Comparison of ENCODE assay signal across 16 cellular contexts in genomic region chr10:50635286-50635685, GRCh38. TPM values are rescaled to one million over a fixed set of nuclear protein-coding genes. Genes with fewer than 3 reads are reported as not detected.
DNase-seq lines count a peak whose midpoint lies in the region; ATAC-seq and TF ChIP-seq lines count a peak whose summit lies in the region.
"Had no signal": no experiment of that assay in that cellular context is flagged by ENCODE, and none has a peak within 500 bp of the region (broad histone marks: within the 10 kb centered on the region; RNA-seq: fewer than 3 reads in every experiment).

No MANE protein-coding gene starts in this region.

- H2AFZ ChIP-seq in ACC112 (ENCODE audit: low read length, unreplicated experiment) (no peak overlapping the region), GM23248 (no peak overlapping the region)

- no peaks in the 10 kb centered on the region for H3K27me3 Mint-ChIP-seq in WTC11 (ENCODE audit: low read depth)
- H3K27me3 Mint-ChIP-seq: B cell had no signal

- no peak for TF ChIP-seq CTCF in WTC11 (IDR thresholded peaks at IDR 0.05)

- H3K4me3 ChIP-seq in ACC112 (ENCODE audit: low read depth, low read length), result no peak overlapping the region
- no peak overlapping the region for H3K4me3 ChIP-seq in GM23248
- H3K4me3 ChIP-seq: GM12878, pancreas, SK-N-MC, testis had no signal

- in situ Hi-C loops in GM23248 (cut with MboI), result no loop called here

- WGBS in GM23248 (ENCODE audit: low coverage in 1 of 2, low lambda C conversion rate in 2 of 2, missing lambda C conversion rate in 2 of 2), 2 experiments, result 85 to 95% methylated on average over 1 of the region's 1 CpG

- CTCF ChIA-PET in WTC11 (lab: Charles Lee), result no interaction called here

- peaks cover 18% of the 10 kb centered on the region for H3K4me1 Mint-ChIP-seq in WTC11

- POLR2A ChIA-PET in WTC11 (lab: Charles Lee), result no interaction called here

- H3K36me3 ChIP-seq in ACC112 (ENCODE audit: insufficient read depth, low read length), result no peaks in the 10 kb centered on the region
- H3K36me3 ChIP-seq in GM23248 (ENCODE audit: low read depth), result no peaks in the 10 kb centered on the region
- H3K36me3 ChIP-seq: pancreas had no signal

- no peak overlapping the region for H3K4me3 Mint-ChIP-seq in WTC11
- H3K4me3 Mint-ChIP-seq: B cell had no signal

- no peaks in the 10 kb centered on the region for H4K20me1 ChIP-seq in GM23248 (ENCODE audit: insufficient read depth)

- peak overlapping the region; percentile 23 for H3K4me2 ChIP-seq in GM23248 (ENCODE audit: unreplicated experiment)

- H3K9ac ChIP-seq in GM23248, result no peak overlapping the region

- ATAC-seq in GM19463 (IDR thresholded peaks at IDR 0.05; ENCODE audit: unreplicated experiment) (no peak), WTC11 (no peak)
- ATAC-seq: activated naive CD4-positive, alpha-beta T cell treated with anti-CD3 and anti-CD28 coated beads, Interleukin-2, amount 50 U/mL, for 72 hours; esophagus mucosa; GM12878; pancreas had no signal

- H3K9me3 Mint-ChIP-seq in WTC11, result no peaks in the 10 kb centered on the region
- H3K9me3 Mint-ChIP-seq: activated naive CD4-positive, alpha-beta T cell treated with anti-CD3 and anti-CD28 coated beads, Interleukin-2, amount 50 U/mL, for 72 hours had no signal

- H3K79me2 ChIP-seq in ACC112 (ENCODE audit: control insufficient read depth, insufficient read depth, low read length, unreplicated experiment) (no peaks in the 10 kb centered on the region), GM23248 (ENCODE audit: insufficient read depth) (no peaks in the 10 kb centered on the region)

- peaks cover 15% of the 10 kb centered on the region for H3K4me1 ChIP-seq in ACC112 (ENCODE audit: control insufficient read depth, insufficient read depth, low read length, unreplicated experiment)
- H3K4me1 ChIP-seq in GM23248 (ENCODE audit: insufficient read depth), result peaks cover 23% of the 10 kb centered on the region
- H3K4me1 ChIP-seq: pancreas, testis had no signal

- H3F3A ChIP-seq in GM23248 (ENCODE audit: insufficient read depth), result peaks cover 8% of the 10 kb centered on the region; the same call in 1 of the 2 replicates

- no peaks in the 10 kb centered on the region for H3K27me3 ChIP-seq in ACC112 (ENCODE audit: insufficient read depth, low read length)
- H3K27me3 ChIP-seq in GM23248 (replicated peaks; ENCODE audit: insufficient read depth), result no peaks in the 10 kb centered on the region
- H3K27me3 ChIP-seq: pancreas, testis had no signal

- no peak overlapping the region for H3K27ac Mint-ChIP-seq in WTC11
- H3K27ac Mint-ChIP-seq: activated naive CD4-positive, alpha-beta T cell treated with anti-CD3 and anti-CD28 coated beads, Interleukin-2, amount 50 U/mL, for 72 hours; B cell had no signal

- no peaks in the 10 kb centered on the region for H3K9me3 ChIP-seq in GM23248 (ENCODE audit: low read depth)
- H3K9me3 ChIP-seq: pancreas, testis had no signal

- no peaks in the 10 kb centered on the region for H3K9me2 ChIP-seq in GM23248 (ENCODE audit: insufficient read depth)

- H3K36me3 Mint-ChIP-seq in WTC11, result no peaks in the 10 kb centered on the region

- H3K27ac ChIP-seq in ACC112 (ENCODE audit: low read depth, low read length), result peak overlapping the region; percentile 28; the same call in 1 of the 2 replicates
- no peak overlapping the region for H3K27ac ChIP-seq in GM23248
- H3K27ac ChIP-seq: pancreas, SK-N-MC, testis had no signal

- DNase-seq in GM23248, result peak; percentile 86
- peak; percentile 84 for DNase-seq in astrocyte of the hippocampus (ENCODE audit: low read depth, low spot score)
- DNase-seq in hepatic stellate cell (ENCODE audit: low spot score), result peak; percentile 37
- DNase-seq in Ammon's horn (ENCODE audit: low spot score), result no peak
- DNase-seq in WTC11 (ENCODE audit: low spot score), result no peak
- DNase-seq in activated CD4-positive, alpha-beta T cell treated with anti-CD3 and anti-CD28 coated beads for 4 hours, result no peak
- DNase-seq: DMS53, pancreas, testis had no signal

TF ChIP-seq in WTC11, 78 proteins besides CTCF, POLR2A, EP300 and RAD21:
- TF ChIP-seq ZNF263 (CRISPR knock-in tag; IDR thresholded peaks at IDR 0.05; ENCODE audit: low read depth), result no peak
- no peak for TF ChIP-seq FOXJ3 (CRISPR knock-in tag; IDR thresholded peaks at IDR 0.05; ENCODE audit: borderline replicate concordance)
- TF ChIP-seq, protein P1, sequence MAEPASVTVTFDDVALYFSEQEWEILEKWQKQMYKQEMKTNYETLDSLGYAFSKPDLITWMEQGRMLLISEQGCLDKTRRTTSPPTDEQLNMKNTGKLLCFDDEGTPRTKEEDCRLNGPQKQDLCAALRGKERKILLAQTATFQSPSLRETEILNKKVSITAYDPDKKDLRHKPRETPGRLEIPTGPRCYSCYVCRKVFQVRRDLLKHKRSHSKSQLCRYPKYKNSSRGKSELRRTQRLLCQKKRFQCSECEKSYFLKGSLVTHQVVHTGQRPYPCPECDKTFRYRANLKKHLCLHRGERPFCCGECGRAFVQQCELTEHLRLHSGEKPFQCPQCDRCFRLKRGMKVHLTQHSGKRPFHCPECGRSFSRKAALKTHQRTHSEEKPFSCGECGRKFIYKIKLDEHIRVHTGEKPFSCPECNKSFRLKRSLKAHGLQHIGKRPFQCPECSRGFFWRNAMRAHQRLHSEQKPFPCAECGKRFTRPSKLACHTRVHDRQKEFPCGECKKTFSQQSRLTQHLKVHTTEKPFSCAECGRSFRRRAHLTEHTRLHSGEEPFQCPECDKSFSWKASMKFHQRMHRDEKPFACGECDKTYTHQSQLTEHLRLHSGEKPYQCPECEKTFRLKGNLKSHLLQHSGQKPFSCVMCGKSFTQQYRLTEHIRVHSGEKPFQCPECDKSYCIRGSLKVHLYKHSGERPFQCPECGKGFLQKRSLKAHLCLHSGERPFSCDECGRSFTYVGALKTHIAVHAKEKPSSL (CRISPR knock-in tag; conservative IDR thresholded peaks at IDR 0.05), result no peak
- no peak for TF ChIP-seq RELA (CRISPR knock-in tag; IDR thresholded peaks at IDR 0.05; ENCODE audit: borderline replicate concordance)
- no peak for TF ChIP-seq E2F4 (CRISPR knock-in tag; IDR thresholded peaks at IDR 0.05; ENCODE audit: borderline replicate concordance, low read depth)
- TF ChIP-seq ATF6 (CRISPR knock-in tag; IDR thresholded peaks at IDR 0.05), result no peak
- TF ChIP-seq OVOL2 (CRISPR knock-in tag; IDR thresholded peaks at IDR 0.05; ENCODE audit: borderline replicate concordance), result no peak
- TF ChIP-seq, protein P2, sequence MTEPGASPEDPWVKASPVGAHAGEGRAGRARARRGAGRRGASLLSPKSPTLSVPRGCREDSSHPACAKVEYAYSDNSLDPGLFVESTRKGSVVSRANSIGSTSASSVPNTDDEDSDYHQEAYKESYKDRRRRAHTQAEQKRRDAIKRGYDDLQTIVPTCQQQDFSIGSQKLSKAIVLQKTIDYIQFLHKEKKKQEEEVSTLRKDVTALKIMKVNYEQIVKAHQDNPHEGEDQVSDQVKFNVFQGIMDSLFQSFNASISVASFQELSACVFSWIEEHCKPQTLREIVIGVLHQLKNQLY (CRISPR knock-in tag; IDR thresholded peaks at IDR 0.05), result no peak

RNA-seq across cellular contexts. Expression of gene SGMS1, which starts 11.5 kb away (rescaled TPM):
- total RNA-seq in GM23248 (2014; rRNA removed; shearing (Covaris generic)), result 53.6 and 71.3 TPM in 2 replicates
- 22.7 and 25.1 TPM in 2 replicates for polyA plus RNA-seq in GM23248 (2016; fragmentation: Nextera tagmentation; extraction: Ambion mirVana)
- total RNA-seq in WTC11 (2021), result 12.4 to 14.0 TPM (median 13.2 TPM) in 3 replicates

Comparison
In these comparisons a context has a peak if more than half of its experiments do, and no peak if none do; other contexts are left out.
1. DNase-seq: peak in GM23248 (single experiment), astrocyte of the hippocampus (single experiment) and hepatic stellate cell (single experiment); none in Ammon's horn (single experiment), WTC11 (single experiment) and activated CD4-positive, alpha-beta T cell treated with anti-CD3 and anti-CD28 coated beads for 4 hours (0 of 2).